In genomic region chr2:158754303-158754611, GRCh38 we compare ENCODE assay signal across 12 cellular contexts. TPM values are rescaled to one million over a fixed set of nuclear protein-coding genes. Genes with fewer than 3 reads are reported as not detected.
DNase-seq lines count a peak whose midpoint lies in the region; ATAC-seq and TF ChIP-seq lines count a peak whose summit lies in the region.
"Had no signal": no experiment of that assay in that cellular context is flagged by ENCODE, and none has a peak within 500 bp of the region (broad histone marks: within the 10 kb centered on the region; RNA-seq: fewer than 3 reads in every experiment).

No MANE protein-coding gene starts in this region.

- peak; percentile 66 for TF ChIP-seq CTCF in chondrocyte (IDR thresholded peaks at IDR 0.05)

- H3K27me3 Mint-ChIP-seq in chondrocyte (ENCODE audit: low read depth), result peaks cover 4% of the 10 kb centered on the region
- peaks cover 2% of the 10 kb centered on the region for H3K27me3 Mint-ChIP-seq in activated T-helper 1 cell treated with anti-CD3 and anti-CD28 coated beads, Interleukin-12 subunit alpha, Interleukin-12 subunit beta, Interleukin-2, Interleukin-4 antibody, amounts not matched to agents 30 ng/mL and 10 ng/mL and 1 ng/mL, durations not matched to agents 14 hours and 24 hours and 36 hours (ENCODE audit: insufficient read depth)

- H3K9me3 Mint-ChIP-seq in chondrocyte (ENCODE audit: low read depth), result peaks cover 3% of the 10 kb centered on the region
- no peaks in the 10 kb centered on the region for H3K9me3 Mint-ChIP-seq in activated T-helper 1 cell treated with anti-CD3 and anti-CD28 coated beads, Interleukin-12 subunit alpha, Interleukin-12 subunit beta, Interleukin-2, Interleukin-4 antibody, amounts not matched to agents 30 ng/mL and 10 ng/mL and 1 ng/mL, durations not matched to agents 14 hours and 24 hours and 36 hours
- H3K9me3 Mint-ChIP-seq: activated naive CD8-positive, alpha-beta T cell treated with anti-CD3 and anti-CD28 coated beads, Interleukin-2, amount 50 U/mL, for 24 hours; activated T-cell treated with anti-CD3 and anti-CD28 coated beads, Interleukin-2, amount 50 U/mL, for 72 hours had no signal

- peaks cover 17% of the 10 kb centered on the region for H3K4me1 Mint-ChIP-seq in chondrocyte (ENCODE audit: low read depth)
- no peaks in the 10 kb centered on the region for H3K4me1 Mint-ChIP-seq in activated T-helper 1 cell treated with anti-CD3 and anti-CD28 coated beads, Interleukin-12 subunit alpha, Interleukin-12 subunit beta, Interleukin-2, Interleukin-4 antibody, amounts not matched to agents 30 ng/mL and 10 ng/mL and 1 ng/mL, durations not matched to agents 14 hours and 24 hours and 36 hours (ENCODE audit: low read depth)
- H3K4me1 Mint-ChIP-seq: activated naive CD8-positive, alpha-beta T cell treated with anti-CD3 and anti-CD28 coated beads, Interleukin-2, amount 50 U/mL, for 24 hours had no signal

- H3K36me3 Mint-ChIP-seq in chondrocyte (ENCODE audit: low read depth), result no peaks in the 10 kb centered on the region
- no peaks in the 10 kb centered on the region for H3K36me3 Mint-ChIP-seq in activated T-helper 1 cell treated with anti-CD3 and anti-CD28 coated beads, Interleukin-12 subunit alpha, Interleukin-12 subunit beta, Interleukin-2, Interleukin-4 antibody, amounts not matched to agents 30 ng/mL and 10 ng/mL and 1 ng/mL, durations not matched to agents 14 hours and 24 hours and 36 hours (ENCODE audit: low read depth)

- ATAC-seq in GM19455 (IDR thresholded peaks at IDR 0.05; ENCODE audit: unreplicated experiment) (peak; percentile 18), HG03521 (IDR thresholded peaks at IDR 0.05; ENCODE audit: unreplicated experiment) (peak; percentile 19), HG02981 (IDR thresholded peaks at IDR 0.05; ENCODE audit: unreplicated experiment) (no peak)

- intact Hi-C loops in activated T-helper 1 cell treated with anti-CD3 and anti-CD28 coated beads, Interleukin-12 subunit alpha, Interleukin-12 subunit beta, Interleukin-2, Interleukin-4 antibody, amounts not matched to agents 30 ng/mL and 10 ng/mL and 1 ng/mL, durations not matched to agents 14 hours and 24 hours and 36 hours (cut with micrococcal nuclease), result loop anchor here (1.0 to 5.0 kb wide), 4 partner anchors 297 to 1257 kb away; partner anchors contain the start of genes CCDC148 and PKP4

- DNase-seq in chondrocyte (ENCODE audit: low spot score) (no peak), mucosa of gallbladder (ENCODE audit: low spot score) (no peak)
- DNase-seq in central memory CD4-positive, alpha-beta T cell, result no peak
- DNase-seq in activated T-helper 1 cell treated with anti-CD3 and anti-CD28 coated beads, Interleukin-12 subunit alpha, Interleukin-12 subunit beta, Interleukin-2, Interleukin-4 antibody, amounts not matched to agents 30 ng/mL and 10 ng/mL and 1 ng/mL, durations not matched to agents 14 hours and 24 hours and 36 hours (ENCODE audit: low spot score), result no peak
- DNase-seq: left cardiac atrium had no signal

- no peak overlapping the region for H3K27ac Mint-ChIP-seq in chondrocyte (ENCODE audit: unreplicated experiment)
- no peak overlapping the region for H3K27ac Mint-ChIP-seq in activated T-helper 1 cell treated with anti-CD3 and anti-CD28 coated beads, Interleukin-12 subunit alpha, Interleukin-12 subunit beta, Interleukin-2, Interleukin-4 antibody, amounts not matched to agents 30 ng/mL and 10 ng/mL and 1 ng/mL, durations not matched to agents 14 hours and 24 hours and 36 hours
- H3K27ac Mint-ChIP-seq: activated naive CD8-positive, alpha-beta T cell treated with anti-CD3 and anti-CD28 coated beads, Interleukin-2, amount 50 U/mL, for 24 hours; activated T-cell treated with anti-CD3 and anti-CD28 coated beads, Interleukin-2, amount 50 U/mL, for 72 hours had no signal

- H3K4me3 Mint-ChIP-seq in chondrocyte (ENCODE audit: unreplicated experiment), result no peak overlapping the region
- no peak overlapping the region for H3K4me3 Mint-ChIP-seq in activated T-helper 1 cell treated with anti-CD3 and anti-CD28 coated beads, Interleukin-12 subunit alpha, Interleukin-12 subunit beta, Interleukin-2, Interleukin-4 antibody, amounts not matched to agents 30 ng/mL and 10 ng/mL and 1 ng/mL, durations not matched to agents 14 hours and 24 hours and 36 hours
- H3K4me3 Mint-ChIP-seq: activated naive CD8-positive, alpha-beta T cell treated with anti-CD3 and anti-CD28 coated beads, Interleukin-2, amount 50 U/mL, for 24 hours; activated T-cell treated with anti-CD3 and anti-CD28 coated beads, Interleukin-2, amount 50 U/mL, for 72 hours had no signal

RNA-seq across cellular contexts. Expression of gene DAPL1, which starts 40.9 kb away (rescaled TPM):
- total RNA-seq in chondrocyte (0.57 to 1.4 TPM in 2 of 3 replicates, not detected in the other), mucosa of gallbladder (not detected)
- not detected in 2 replicates for total RNA-seq in activated T-helper 1 cell treated with anti-CD3 and anti-CD28 coated beads, Interleukin-12 subunit alpha, Interleukin-12 subunit beta, Interleukin-2, Interleukin-4 antibody, amounts not matched to agents 30 ng/mL and 10 ng/mL and 1 ng/mL, durations not matched to agents 14 hours and 24 hours and 36 hours
- total RNA-seq: activated T-cell treated with anti-CD3 and anti-CD28 coated beads, Interleukin-2, amount 50 U/mL, for 72 hours; fibroblast of villous mesenchyme; left cardiac atrium; MCF 10A had no signal
